10 cellular contexts compared by ENCODE assay signal in the genomic region with DNA sequence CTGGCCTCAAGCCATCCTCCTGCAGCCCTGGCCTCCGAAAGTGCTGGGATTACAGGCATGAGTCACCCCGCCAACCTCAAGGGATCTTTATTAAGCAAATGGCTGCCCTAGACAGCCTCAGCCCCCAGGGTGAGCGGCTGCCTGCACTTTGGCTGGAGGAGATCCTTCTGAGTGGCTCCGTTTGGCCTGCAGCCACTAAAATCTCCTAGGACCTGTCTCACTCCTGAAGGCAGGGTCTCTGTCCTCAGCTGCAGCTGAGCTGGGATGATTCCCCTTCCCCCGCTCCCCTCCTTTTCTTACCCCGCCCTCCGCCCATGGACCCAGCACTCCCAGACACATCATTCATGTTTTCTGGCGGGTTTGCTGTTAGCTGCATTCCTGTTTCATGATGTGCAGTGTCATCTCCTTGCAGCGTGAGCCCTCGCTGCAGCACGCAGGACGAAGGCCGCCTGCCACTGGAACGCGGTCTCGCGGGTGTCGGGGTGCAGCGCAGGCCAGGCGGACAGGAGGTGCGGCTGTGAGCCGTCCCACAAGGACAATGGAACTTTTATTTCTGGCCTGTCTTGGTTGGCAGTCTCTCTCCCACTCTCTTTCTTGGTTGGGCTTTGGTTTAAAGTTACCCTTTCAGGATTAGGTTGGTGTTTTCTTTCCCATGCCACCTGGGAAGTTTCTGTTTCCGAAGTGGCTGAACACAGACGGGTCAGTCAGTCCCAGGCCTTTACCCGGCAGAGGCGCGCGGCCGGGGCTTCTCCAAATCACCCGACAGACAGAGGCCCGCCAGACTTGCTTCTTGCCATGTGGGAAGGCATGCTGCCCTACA.
DNase-seq lines count a peak whose midpoint lies in the region; ATAC-seq and TF ChIP-seq lines count a peak whose summit lies in the region.
"Had no signal": no experiment of that assay in that cellular context is flagged by ENCODE, and none has a peak within 500 bp of the region (broad histone marks: within the 10 kb centered on the region; RNA-seq: fewer than 3 reads in every experiment).

No MANE protein-coding gene starts in this region.

- no peak for TF ChIP-seq CTCF in WERI-Rb-1 (IDR thresholded peaks at IDR 0.05; ENCODE audit: low read depth, low read length)
- no peak for TF ChIP-seq CTCF in smooth muscle cell (IDR thresholded peaks at IDR 0.05; ENCODE audit: borderline replicate concordance, insufficient read depth, poor library complexity, severe bottlenecking)

- H3K4me2 ChIP-seq in smooth muscle cell: peak overlapping the region; percentile 79
- H3K4me2 ChIP-seq: KMS-11 had no signal

- no peak overlapping the region for H3K27ac ChIP-seq in WERI-Rb-1
- no peak overlapping the region for H3K27ac ChIP-seq in right cardiac atrium (ENCODE audit: low read length)
- H3K27ac ChIP-seq in smooth muscle cell (ENCODE audit: low read depth): peak overlapping the region; percentile 97
- H3K27ac ChIP-seq: KMS-11 had no signal

- no peaks in the 10 kb centered on the region for H4K20me1 ChIP-seq in smooth muscle cell (ENCODE audit: low read depth)

- H3K4me3 ChIP-seq in WERI-Rb-1 (ENCODE audit: low read depth, low read length): no peak overlapping the region
- no peak overlapping the region for H3K4me3 ChIP-seq in right cardiac atrium (ENCODE audit: low read length)
- H3K4me3 ChIP-seq in smooth muscle cell: no peak overlapping the region

- intact Hi-C loops in right cardiac atrium (cut with DNase I): no loop called here

- H3K36me3 ChIP-seq in WERI-Rb-1 (no peaks in the 10 kb centered on the region), smooth muscle cell (ENCODE audit: low read depth) (no peaks in the 10 kb centered on the region)

- ATAC-seq in right cardiac atrium (peak; percentile 73 to 85), HG02610 (IDR thresholded peaks at IDR 0.05; ENCODE audit: unreplicated experiment) (no peak), GM19452 (IDR thresholded peaks at IDR 0.05; ENCODE audit: unreplicated experiment) (no peak), HG02571 (IDR thresholded peaks at IDR 0.05; ENCODE audit: unreplicated experiment) (no peak), GM21526 (IDR thresholded peaks at IDR 0.05; ENCODE audit: low FRiP score, unreplicated experiment) (no peak)
- ATAC-seq: activated CD4-positive, CD25-positive, alpha-beta regulatory T cell treated with anti-CD3 and anti-CD28 coated beads, Interleukin-2, amount 50 U/mL, for 24 hours had no signal

- no peak overlapping the region for H2AFZ ChIP-seq in smooth muscle cell (ENCODE audit: low read depth)

- peak; percentile 88 for DNase-seq in HCEC 1CT
- DNase-seq in WERI-Rb-1: peak; percentile 23
- DNase-seq in right cardiac atrium: peak; percentile 67 to 71 (median 69)
- peak; percentile 73 for DNase-seq in smooth muscle cell (lab: John Stamatoyannopoulos, UW; ENCODE audit: unreplicated experiment)

- no peaks in the 10 kb centered on the region for H3K79me2 ChIP-seq in smooth muscle cell (ENCODE audit: low read depth)

- no peaks in the 10 kb centered on the region for H3K27me3 ChIP-seq in WERI-Rb-1 (ENCODE audit: insufficient read depth, low read depth, severe bottlenecking)
- H3K27me3 ChIP-seq in right cardiac atrium (ENCODE audit: control insufficient read depth, insufficient read depth): peaks cover under 1% of the 10 kb centered on the region
- H3K27me3 ChIP-seq in smooth muscle cell (ENCODE audit: low read depth): no peaks in the 10 kb centered on the region

- H3K9me3 ChIP-seq in WERI-Rb-1 (ENCODE audit: severe bottlenecking) (no peaks in the 10 kb centered on the region), right cardiac atrium (ENCODE audit: control insufficient read depth, low read length) (no peaks in the 10 kb centered on the region), smooth muscle cell (replicated peaks; ENCODE audit: low read depth) (no peaks in the 10 kb centered on the region)

- no peaks in the 10 kb centered on the region for H3K4me1 ChIP-seq in right cardiac atrium (ENCODE audit: control insufficient read depth, insufficient read depth, low read length)
- H3K4me1 ChIP-seq in smooth muscle cell (ENCODE audit: low read depth): peaks cover 8% of the 10 kb centered on the region

- WGBS in right cardiac atrium: 12% methylated on average over 31 of the region's 31 CpGs
- 9% methylated on average over 31 of the region's 31 CpGs for WGBS in smooth muscle cell (ENCODE audit: low lambda C conversion rate)

- peak overlapping the region; percentile 86 for H3K9ac ChIP-seq in smooth muscle cell (ENCODE audit: low read depth)
- H3K9ac ChIP-seq: KMS-11 had no signal

- H3F3A ChIP-seq in smooth muscle cell (ENCODE audit: low read depth): peaks cover 10% of the 10 kb centered on the region

Comparison
In these comparisons a context has a peak if more than half of its experiments do, and no peak if none do; other contexts are left out.
1. DNase-seq: peak in every context shown above with its lines; median percentile 88 in HCEC 1CT; 73 in smooth muscle cell; 69 in right cardiac atrium; 23 in WERI-Rb-1.
2. ATAC-seq: peak in right cardiac atrium (2 of 2); none in HG02610 (single experiment), GM19452 (single experiment), HG02571 (single experiment) and GM21526 (single experiment).